In genomic region chr15:88637841-88638625, GRCh38 we compare ENCODE assay signal across 9 cellular contexts. TPM values are rescaled to one million over a fixed set of nuclear protein-coding genes. Genes with fewer than 3 reads are reported as not detected.
A peak's percentile ranks its signal among the peaks of the same experiment; 100 is the strongest.
DNase-seq lines count a peak whose midpoint lies in the region; ATAC-seq, FAIRE-seq and TF ChIP-seq lines count a peak whose summit lies in the region.
"Had no signal": no experiment of that assay in that cellular context is flagged by ENCODE, and none has a peak within 500 bp of the region (broad histone marks: within the 10 kb centered on the region; RNA-seq: fewer than 3 reads in every experiment).

No MANE protein-coding gene starts in this region.

- TF ChIP-seq CTCF in kidney (IDR thresholded peaks at IDR 0.05; ENCODE audit: borderline replicate concordance, extremely low read depth, insufficient read depth), result no peak

- H3K9me3 ChIP-seq in adipocyte (ENCODE audit: control insufficient read depth, low read length) (no peaks in the 10 kb centered on the region), kidney (ENCODE audit: control insufficient read depth in 1 of 2, low read length in 2 of 2) (no peaks in the 10 kb centered on the region), subcutaneous abdominal adipose tissue (ENCODE audit: control insufficient read depth in 5 of 5, low read length in 5 of 5) (no peaks in the 10 kb centered on the region)

- intact Hi-C loops in kidney (cut with DNase I), result no loop called here

- H3K9ac ChIP-seq in adipocyte (ENCODE audit: low read length) (peak overlapping the region; percentile 69), kidney (ENCODE audit: low read length in 2 of 2) (peak overlapping the region; percentile 3 to 43), subcutaneous abdominal adipose tissue (ENCODE audit: low read length in 5 of 5) (peak overlapping the region; percentile 44 to 76 (median 60))

- DNase-seq in HuH-7.5 (ENCODE audit: low spot score) (peak; percentile 44), adipocyte (ENCODE audit: low read depth) (no peak), kidney (peak; percentile 79), NCI-H345 treated with DMSO at 0.1 percent for 48 hours (lab: John Stamatoyannopoulos, UW; ENCODE audit: unreplicated experiment) (no peak), AG08395 (ENCODE audit: low spot score) (no peak), 8988T (no peak)
- DNase-seq: NCI-H2081 treated with DMSO at 0.1 percent for 48 hours had no signal

- H3K4me1 ChIP-seq in adipocyte (ENCODE audit: control insufficient read depth, insufficient read depth, low read length) (peaks cover 15% of the 10 kb centered on the region), kidney (ENCODE audit: control insufficient read depth in 1 of 2, insufficient read depth in 1 of 2, low read depth in 1 of 2, low read length in 2 of 2) (peaks cover 13 to 14% of the 10 kb centered on the region in 2 donors), subcutaneous abdominal adipose tissue (ENCODE audit: control insufficient read depth in 5 of 5, insufficient read depth in 5 of 5, low read length in 5 of 5) (peaks cover 5 to 32% (median 21%) of the 10 kb centered on the region in 5 donors)

- H3K36me3 ChIP-seq in adipocyte (ENCODE audit: control insufficient read depth, insufficient read depth, low read length, severe bottlenecking) (peaks cover 27% of the 10 kb centered on the region), kidney (ENCODE audit: control insufficient read depth in 1 of 2, insufficient read depth in 2 of 2, low read length in 2 of 2) (no peaks in the 10 kb centered on the region), subcutaneous abdominal adipose tissue (ENCODE audit: control insufficient read depth in 5 of 5, insufficient read depth in 5 of 5, low read length in 5 of 5) (peaks cover 0 to 4% (median 0%) of the 10 kb centered on the region in 5 donors)

- H3K4me3 ChIP-seq in adipocyte (ENCODE audit: low read length) (peak overlapping the region; percentile 80), kidney (ENCODE audit: low read length in 2 of 2) (peak overlapping the region in 1 of 2 donors; percentile 58), subcutaneous abdominal adipose tissue (ENCODE audit: low read depth in 1 of 5, low read length in 5 of 5) (peak overlapping the region; percentile 39 to 71 (median 69))

- no peak for FAIRE-seq in kidney (lab: Jason Lieb, UNC)

- H3K27me3 ChIP-seq in adipocyte (replicated peaks; ENCODE audit: control insufficient read depth, insufficient read depth, low read length) (no peaks in the 10 kb centered on the region), subcutaneous abdominal adipose tissue (ENCODE audit: control insufficient read depth in 5 of 5, insufficient read depth in 4 of 5, low read length in 5 of 5) (peaks cover 0 to 4% (median 0%) of the 10 kb centered on the region in 5 donors)

- peak overlapping the region; percentile 54 to 88 for H3K27ac ChIP-seq in kidney (ENCODE audit: low read depth in 2 of 2, low read length in 2 of 2)
- H3K27ac ChIP-seq in subcutaneous abdominal adipose tissue (ENCODE audit: low read depth, low read length), result peak overlapping the region; percentile 87

- no peak for ATAC-seq in HG02885 (IDR thresholded peaks at IDR 0.05; ENCODE audit: poor library complexity, unreplicated experiment)

RNA-seq across cellular contexts. Expression of gene ISG20, which starts 0.8 kb away (rescaled TPM):
- 25.5 TPM for total RNA-seq in kidney
- polyA plus RNA-seq in kidney (ENCODE audit: insufficient read depth, low read depth, low replicate concordance), result 7.3 TPM

RNA-seq across cellular contexts. Expression of gene AEN, which starts 16.9 kb away (rescaled TPM):
- total RNA-seq in kidney, result 17.4 TPM
- 6.2 TPM for polyA plus RNA-seq in kidney (ENCODE audit: insufficient read depth, low read depth, low replicate concordance)

Comparison
In these comparisons a context has a peak if more than half of its experiments do, and no peak if none do; other contexts are left out.
1. DNase-seq: peak in HuH-7.5 (single experiment) and kidney (single experiment); none in adipocyte (single experiment), NCI-H345 treated with DMSO at 0.1 percent for 48 hours (single experiment), AG08395 (single experiment) and 8988T (single experiment).
2. Peak in every context shown above with its lines, with median percentiles within 50 percentile points of each other: H3K9ac ChIP-seq.